Comparison of ENCODE assay signal across 1 cellular context in the genomic region with DNA sequence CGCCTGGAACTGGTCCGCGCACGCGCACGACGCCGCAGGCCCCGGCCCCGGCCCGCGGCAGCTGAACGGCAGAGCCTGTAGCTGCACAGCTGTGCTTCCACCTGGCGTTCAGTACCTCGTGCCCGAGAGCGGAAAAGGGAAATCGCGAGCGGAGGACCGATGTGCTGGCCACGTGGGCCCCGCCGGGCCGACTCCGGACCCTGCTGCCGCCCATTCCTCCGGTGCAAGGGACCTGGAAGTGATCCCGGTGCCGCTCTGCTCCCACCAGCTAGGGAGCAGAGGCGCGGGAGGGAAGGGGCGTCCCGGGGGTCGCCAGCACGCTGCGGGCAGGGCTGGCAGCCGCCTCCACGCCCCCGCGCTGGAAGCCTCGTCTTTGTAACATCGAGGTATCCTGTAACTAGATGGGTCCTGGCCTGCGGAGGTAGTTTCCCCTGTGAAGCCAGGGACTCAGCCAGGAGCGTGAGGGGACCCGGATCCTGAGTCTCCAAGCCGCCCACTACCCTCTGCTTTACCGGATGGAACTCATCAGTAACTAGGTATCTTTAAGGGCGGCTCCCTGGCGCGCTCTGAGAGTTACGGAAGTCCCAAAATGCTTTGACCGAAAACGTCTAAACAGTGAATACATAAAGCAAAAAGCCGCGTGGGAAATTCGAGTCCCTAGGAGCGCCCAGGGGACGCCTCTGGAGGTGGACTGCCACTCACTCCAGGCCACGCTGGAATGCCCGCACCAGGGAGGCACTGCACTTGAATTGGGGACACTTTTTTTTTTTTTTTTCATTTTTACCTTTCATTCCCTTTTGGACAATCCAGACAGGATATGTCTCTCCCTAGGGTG.
TF ChIP-seq lines count a peak whose summit lies in the region.

No MANE protein-coding gene starts in this region.

TF ChIP-seq in GM12878, 131 proteins besides CTCF, POLR2A, EP300 and RAD21 (continued from another document and continues in another):
- no peak; the same call in 1 of the 2 replicates for TF ChIP-seq CREB1 (IDR thresholded peaks at IDR 0.05; ENCODE audit: low read depth)
- peak; percentile 81; the same call in 1 of the 2 replicates for TF ChIP-seq LARP7 (IDR thresholded peaks at IDR 0.05)
- no peak for TF ChIP-seq ATF7 (IDR thresholded peaks at IDR 0.05; ENCODE audit: low read depth)
- TF ChIP-seq FOS (IDR thresholded peaks at IDR 0.05; ENCODE audit: borderline replicate concordance, extremely low read depth, insufficient read length) = no peak
- TF ChIP-seq EGR1 (IDR thresholded peaks at IDR 0.05; ENCODE audit: borderline replicate concordance in 1 of 2, low read depth in 2 of 2, low read length in 2 of 2) = peak in 1 of 2 experiments; percentile 83; a peak in 2 of 3 replicates
- TF ChIP-seq TCF3 (IDR thresholded peaks at IDR 0.05; ENCODE audit: borderline replicate concordance, insufficient read depth, low read depth, low read length) = peak; percentile 99
- peak; percentile 20; the same call in 1 of the 2 replicates for TF ChIP-seq CREM (IDR thresholded peaks at IDR 0.05; ENCODE audit: low read depth)
- TF ChIP-seq, protein P1, sequence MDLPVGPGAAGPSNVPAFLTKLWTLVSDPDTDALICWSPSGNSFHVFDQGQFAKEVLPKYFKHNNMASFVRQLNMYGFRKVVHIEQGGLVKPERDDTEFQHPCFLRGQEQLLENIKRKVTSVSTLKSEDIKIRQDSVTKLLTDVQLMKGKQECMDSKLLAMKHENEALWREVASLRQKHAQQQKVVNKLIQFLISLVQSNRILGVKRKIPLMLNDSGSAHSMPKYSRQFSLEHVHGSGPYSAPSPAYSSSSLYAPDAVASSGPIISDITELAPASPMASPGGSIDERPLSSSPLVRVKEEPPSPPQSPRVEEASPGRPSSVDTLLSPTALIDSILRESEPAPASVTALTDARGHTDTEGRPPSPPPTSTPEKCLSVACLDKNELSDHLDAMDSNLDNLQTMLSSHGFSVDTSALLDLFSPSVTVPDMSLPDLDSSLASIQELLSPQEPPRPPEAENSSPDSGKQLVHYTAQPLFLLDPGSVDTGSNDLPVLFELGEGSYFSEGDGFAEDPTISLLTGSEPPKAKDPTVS (IDR thresholded peaks at IDR 0.05; ENCODE audit: low read depth, low read length) = no peak
- TF ChIP-seq SMAD5 (IDR thresholded peaks at IDR 0.05; ENCODE audit: low read depth) = peak; percentile 20; the same call in 1 of the 2 replicates
- peak; percentile 53 to 55; a peak in 3 of 4 replicates for TF ChIP-seq IKZF2 (IDR thresholded peaks at IDR 0.05)
- 0 out of 2 replicates have a peak, but pooled peaks have one; percentile 10 for TF ChIP-seq NR2F1 (conservative IDR thresholded peaks at IDR 0.05)
- peak; percentile 14 for TF ChIP-seq DPF2 (IDR thresholded peaks at IDR 0.05)
- no peak for TF ChIP-seq HDAC6 (IDR thresholded peaks at IDR 0.05; ENCODE audit: unreplicated experiment)
- TF ChIP-seq, protein P2, sequence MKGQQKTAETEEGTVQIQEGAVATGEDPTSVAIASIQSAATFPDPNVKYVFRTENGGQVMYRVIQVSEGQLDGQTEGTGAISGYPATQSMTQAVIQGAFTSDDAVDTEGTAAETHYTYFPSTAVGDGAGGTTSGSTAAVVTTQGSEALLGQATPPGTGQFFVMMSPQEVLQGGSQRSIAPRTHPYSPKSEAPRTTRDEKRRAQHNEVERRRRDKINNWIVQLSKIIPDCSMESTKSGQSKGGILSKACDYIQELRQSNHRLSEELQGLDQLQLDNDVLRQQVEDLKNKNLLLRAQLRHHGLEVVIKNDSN (IDR thresholded peaks at IDR 0.05; ENCODE audit: borderline replicate concordance, extremely low read length, insufficient read depth, low read depth, low read length) = peak; percentile 88
- TF ChIP-seq, protein P3, sequence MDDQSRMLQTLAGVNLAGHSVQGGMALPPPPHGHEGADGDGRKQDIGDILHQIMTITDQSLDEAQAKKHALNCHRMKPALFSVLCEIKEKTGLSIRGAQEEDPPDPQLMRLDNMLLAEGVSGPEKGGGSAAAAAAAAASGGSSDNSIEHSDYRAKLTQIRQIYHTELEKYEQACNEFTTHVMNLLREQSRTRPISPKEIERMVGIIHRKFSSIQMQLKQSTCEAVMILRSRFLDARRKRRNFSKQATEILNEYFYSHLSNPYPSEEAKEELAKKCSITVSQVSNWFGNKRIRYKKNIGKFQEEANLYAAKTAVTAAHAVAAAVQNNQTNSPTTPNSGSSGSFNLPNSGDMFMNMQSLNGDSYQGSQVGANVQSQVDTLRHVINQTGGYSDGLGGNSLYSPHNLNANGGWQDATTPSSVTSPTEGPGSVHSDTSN (IDR thresholded peaks at IDR 0.05; ENCODE audit: insufficient replicate concordance, low read depth, low read length) = peak; percentile 33
- peak; percentile 35; the same call in 1 of the 2 replicates for TF ChIP-seq PAX5 (IDR thresholded peaks at IDR 0.05; ENCODE audit: borderline replicate concordance, low read depth, low read length)
- TF ChIP-seq, protein P4, sequence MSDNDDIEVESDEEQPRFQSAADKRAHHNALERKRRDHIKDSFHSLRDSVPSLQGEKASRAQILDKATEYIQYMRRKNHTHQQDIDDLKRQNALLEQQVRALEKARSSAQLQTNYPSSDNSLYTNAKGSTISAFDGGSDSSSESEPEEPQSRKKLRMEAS (IDR thresholded peaks at IDR 0.05; ENCODE audit: low read depth, low read length) = peak; percentile 99
- 0 out of 2 replicates have a peak, but pooled peaks have one; percentile 58 for TF ChIP-seq HDGF (IDR thresholded peaks at IDR 0.05)
- TF ChIP-seq STAT1 (conservative IDR thresholded peaks at IDR 0.05) = 0 out of 2 replicates have a peak, but pooled peaks have one; percentile 32
- TF ChIP-seq TCF12 (IDR thresholded peaks at IDR 0.05; ENCODE audit: low read depth, low read length) = peak; percentile 99
- TF ChIP-seq, protein P5, sequence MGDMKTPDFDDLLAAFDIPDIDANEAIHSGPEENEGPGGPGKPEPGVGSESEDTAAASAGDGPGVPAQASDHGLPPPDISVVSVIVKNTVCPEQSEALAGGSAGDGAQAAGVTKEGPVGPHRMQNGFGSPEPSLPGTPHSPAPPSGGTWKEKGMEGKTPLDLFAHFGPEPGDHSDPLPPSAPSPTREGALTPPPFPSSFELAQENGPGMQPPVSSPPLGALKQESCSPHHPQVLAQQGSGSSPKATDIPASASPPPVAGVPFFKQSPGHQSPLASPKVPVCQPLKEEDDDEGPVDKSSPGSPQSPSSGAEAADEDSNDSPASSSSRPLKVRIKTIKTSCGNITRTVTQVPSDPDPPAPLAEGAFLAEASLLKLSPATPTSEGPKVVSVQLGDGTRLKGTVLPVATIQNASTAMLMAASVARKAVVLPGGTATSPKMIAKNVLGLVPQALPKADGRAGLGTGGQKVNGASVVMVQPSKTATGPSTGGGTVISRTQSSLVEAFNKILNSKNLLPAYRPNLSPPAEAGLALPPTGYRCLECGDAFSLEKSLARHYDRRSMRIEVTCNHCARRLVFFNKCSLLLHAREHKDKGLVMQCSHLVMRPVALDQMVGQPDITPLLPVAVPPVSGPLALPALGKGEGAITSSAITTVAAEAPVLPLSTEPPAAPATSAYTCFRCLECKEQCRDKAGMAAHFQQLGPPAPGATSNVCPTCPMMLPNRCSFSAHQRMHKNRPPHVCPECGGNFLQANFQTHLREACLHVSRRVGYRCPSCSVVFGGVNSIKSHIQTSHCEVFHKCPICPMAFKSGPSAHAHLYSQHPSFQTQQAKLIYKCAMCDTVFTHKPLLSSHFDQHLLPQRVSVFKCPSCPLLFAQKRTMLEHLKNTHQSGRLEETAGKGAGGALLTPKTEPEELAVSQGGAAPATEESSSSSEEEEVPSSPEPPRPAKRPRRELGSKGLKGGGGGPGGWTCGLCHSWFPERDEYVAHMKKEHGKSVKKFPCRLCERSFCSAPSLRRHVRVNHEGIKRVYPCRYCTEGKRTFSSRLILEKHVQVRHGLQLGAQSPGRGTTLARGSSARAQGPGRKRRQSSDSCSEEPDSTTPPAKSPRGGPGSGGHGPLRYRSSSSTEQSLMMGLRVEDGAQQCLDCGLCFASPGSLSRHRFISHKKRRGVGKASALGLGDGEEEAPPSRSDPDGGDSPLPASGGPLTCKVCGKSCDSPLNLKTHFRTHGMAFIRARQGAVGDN (IDR thresholded peaks at IDR 0.05) = peak; percentile 97
- TF ChIP-seq MTA3 (IDR thresholded peaks at IDR 0.05; ENCODE audit: borderline replicate concordance, low read length) = no peak
- no peak for TF ChIP-seq ZNF274 (IDR thresholded peaks at IDR 0.05; ENCODE audit: insufficient read depth, insufficient read length)
- TF ChIP-seq KLF5 (IDR thresholded peaks at IDR 0.05; ENCODE audit: partially characterized antibody) = peak; percentile 73
- no peak for TF ChIP-seq JUND (IDR thresholded peaks at IDR 0.05; ENCODE audit: low read depth, low read length)
- peak; percentile 69; the same call in 1 of the 2 replicates for TF ChIP-seq PML (IDR thresholded peaks at IDR 0.05; ENCODE audit: low read length)
- peak; percentile 43 for TF ChIP-seq IKZF1 (conservative IDR thresholded peaks at IDR 0.05)
- peak; percentile 67 for TF ChIP-seq RAD51 (IDR thresholded peaks at IDR 0.05)
- TF ChIP-seq ZNF24 (IDR thresholded peaks at IDR 0.05) = 0 out of 2 replicates have a peak, but pooled peaks have one; percentile 11
- TF ChIP-seq GATAD2B (conservative IDR thresholded peaks at IDR 0.05; ENCODE audit: low read depth) = peak; percentile 84
- TF ChIP-seq, protein P6, sequence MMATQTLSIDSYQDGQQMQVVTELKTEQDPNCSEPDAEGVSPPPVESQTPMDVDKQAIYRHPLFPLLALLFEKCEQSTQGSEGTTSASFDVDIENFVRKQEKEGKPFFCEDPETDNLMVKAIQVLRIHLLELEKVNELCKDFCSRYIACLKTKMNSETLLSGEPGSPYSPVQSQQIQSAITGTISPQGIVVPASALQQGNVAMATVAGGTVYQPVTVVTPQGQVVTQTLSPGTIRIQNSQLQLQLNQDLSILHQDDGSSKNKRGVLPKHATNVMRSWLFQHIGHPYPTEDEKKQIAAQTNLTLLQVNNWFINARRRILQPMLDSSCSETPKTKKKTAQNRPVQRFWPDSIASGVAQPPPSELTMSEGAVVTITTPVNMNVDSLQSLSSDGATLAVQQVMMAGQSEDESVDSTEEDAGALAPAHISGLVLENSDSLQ (IDR thresholded peaks at IDR 0.05) = peak; percentile 14; the same call in 1 of the 2 replicates
- peak; percentile 88 for TF ChIP-seq RFX5 (IDR thresholded peaks at IDR 0.05; ENCODE audit: low read depth, low read length)
- peak; percentile 91 for TF ChIP-seq ZNF207 (IDR thresholded peaks at IDR 0.05; ENCODE audit: borderline replicate concordance)
- peak; percentile 71 to 77 for TF ChIP-seq BHLHE40 (IDR thresholded peaks at IDR 0.05; ENCODE audit: borderline replicate concordance in 1 of 2, low read depth in 2 of 2, low read length in 1 of 2)
- TF ChIP-seq CHD4 (IDR thresholded peaks at IDR 0.05) = no peak
- TF ChIP-seq, protein P7, sequence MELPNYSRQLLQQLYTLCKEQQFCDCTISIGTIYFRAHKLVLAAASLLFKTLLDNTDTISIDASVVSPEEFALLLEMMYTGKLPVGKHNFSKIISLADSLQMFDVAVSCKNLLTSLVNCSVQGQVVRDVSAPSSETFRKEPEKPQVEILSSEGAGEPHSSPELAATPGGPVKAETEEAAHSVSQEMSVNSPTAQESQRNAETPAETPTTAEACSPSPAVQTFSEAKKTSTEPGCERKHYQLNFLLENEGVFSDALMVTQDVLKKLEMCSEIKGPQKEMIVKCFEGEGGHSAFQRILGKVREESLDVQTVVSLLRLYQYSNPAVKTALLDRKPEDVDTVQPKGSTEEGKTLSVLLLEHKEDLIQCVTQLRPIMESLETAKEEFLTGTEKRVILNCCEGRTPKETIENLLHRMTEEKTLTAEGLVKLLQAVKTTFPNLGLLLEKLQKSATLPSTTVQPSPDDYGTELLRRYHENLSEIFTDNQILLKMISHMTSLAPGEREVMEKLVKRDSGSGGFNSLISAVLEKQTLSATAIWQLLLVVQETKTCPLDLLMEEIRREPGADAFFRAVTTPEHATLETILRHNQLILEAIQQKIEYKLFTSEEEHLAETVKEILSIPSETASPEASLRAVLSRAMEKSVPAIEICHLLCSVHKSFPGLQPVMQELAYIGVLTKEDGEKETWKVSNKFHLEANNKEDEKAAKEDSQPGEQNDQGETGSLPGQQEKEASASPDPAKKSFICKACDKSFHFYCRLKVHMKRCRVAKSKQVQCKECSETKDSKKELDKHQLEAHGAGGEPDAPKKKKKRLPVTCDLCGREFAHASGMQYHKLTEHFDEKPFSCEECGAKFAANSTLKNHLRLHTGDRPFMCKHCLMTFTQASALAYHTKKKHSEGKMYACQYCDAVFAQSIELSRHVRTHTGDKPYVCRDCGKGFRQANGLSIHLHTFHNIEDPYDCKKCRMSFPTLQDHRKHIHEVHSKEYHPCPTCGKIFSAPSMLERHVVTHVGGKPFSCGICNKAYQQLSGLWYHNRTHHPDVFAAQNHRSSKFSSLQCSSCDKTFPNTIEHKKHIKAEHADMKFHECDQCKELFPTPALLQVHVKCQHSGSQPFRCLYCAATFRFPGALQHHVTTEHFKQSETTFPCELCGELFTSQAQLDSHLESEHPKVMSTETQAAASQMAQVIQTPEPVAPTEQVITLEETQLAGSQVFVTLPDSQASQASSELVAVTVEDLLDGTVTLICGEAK (IDR thresholded peaks at IDR 0.05; ENCODE audit: borderline replicate concordance) = peak; percentile 35; the same call in 1 of the 2 replicates
- TF ChIP-seq, protein P8, sequence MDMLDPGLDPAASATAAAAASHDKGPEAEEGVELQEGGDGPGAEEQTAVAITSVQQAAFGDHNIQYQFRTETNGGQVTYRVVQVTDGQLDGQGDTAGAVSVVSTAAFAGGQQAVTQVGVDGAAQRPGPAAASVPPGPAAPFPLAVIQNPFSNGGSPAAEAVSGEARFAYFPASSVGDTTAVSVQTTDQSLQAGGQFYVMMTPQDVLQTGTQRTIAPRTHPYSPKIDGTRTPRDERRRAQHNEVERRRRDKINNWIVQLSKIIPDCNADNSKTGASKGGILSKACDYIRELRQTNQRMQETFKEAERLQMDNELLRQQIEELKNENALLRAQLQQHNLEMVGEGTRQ (IDR thresholded peaks at IDR 0.05; ENCODE audit: borderline replicate concordance, low read depth, low read length) = peak; percentile 64
- peak in 1 of 2 experiments; percentile 65; a peak in 1 of 4 replicates for TF ChIP-seq ETV6 (conservative IDR thresholded peaks at IDR 0.05 in 1 of 2, IDR thresholded peaks at IDR 0.05 in 1 of 2; ENCODE audit: borderline replicate concordance in 1 of 2, low read depth in 1 of 2)
- TF ChIP-seq MYB (IDR thresholded peaks at IDR 0.05; ENCODE audit: borderline replicate concordance, low read depth, low read length) = no peak
- TF ChIP-seq, protein P9, sequence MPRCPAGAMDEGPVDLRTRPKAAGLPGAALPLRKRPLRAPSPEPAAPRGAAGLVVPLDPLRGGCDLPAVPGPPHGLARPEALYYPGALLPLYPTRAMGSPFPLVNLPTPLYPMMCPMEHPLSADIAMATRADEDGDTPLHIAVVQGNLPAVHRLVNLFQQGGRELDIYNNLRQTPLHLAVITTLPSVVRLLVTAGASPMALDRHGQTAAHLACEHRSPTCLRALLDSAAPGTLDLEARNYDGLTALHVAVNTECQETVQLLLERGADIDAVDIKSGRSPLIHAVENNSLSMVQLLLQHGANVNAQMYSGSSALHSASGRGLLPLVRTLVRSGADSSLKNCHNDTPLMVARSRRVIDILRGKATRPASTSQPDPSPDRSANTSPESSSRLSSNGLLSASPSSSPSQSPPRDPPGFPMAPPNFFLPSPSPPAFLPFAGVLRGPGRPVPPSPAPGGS (IDR thresholded peaks at IDR 0.05; ENCODE audit: borderline replicate concordance, insufficient read depth, low read depth, low read length, poor library complexity, severe bottlenecking) = no peak
- peak; percentile 95 for TF ChIP-seq MYC (IDR thresholded peaks at IDR 0.05; ENCODE audit: insufficient read depth, insufficient read length, insufficient replicate concordance, low read length, severe bottlenecking)
- 0 out of 2 replicates have a peak, but pooled peaks have one; percentile 19 for TF ChIP-seq SPI1 (IDR thresholded peaks at IDR 0.05; ENCODE audit: borderline replicate concordance, insufficient read depth, low read depth, low read length)
